Comparison of ENCODE assay signal across 18 cellular contexts in the genomic region with DNA sequence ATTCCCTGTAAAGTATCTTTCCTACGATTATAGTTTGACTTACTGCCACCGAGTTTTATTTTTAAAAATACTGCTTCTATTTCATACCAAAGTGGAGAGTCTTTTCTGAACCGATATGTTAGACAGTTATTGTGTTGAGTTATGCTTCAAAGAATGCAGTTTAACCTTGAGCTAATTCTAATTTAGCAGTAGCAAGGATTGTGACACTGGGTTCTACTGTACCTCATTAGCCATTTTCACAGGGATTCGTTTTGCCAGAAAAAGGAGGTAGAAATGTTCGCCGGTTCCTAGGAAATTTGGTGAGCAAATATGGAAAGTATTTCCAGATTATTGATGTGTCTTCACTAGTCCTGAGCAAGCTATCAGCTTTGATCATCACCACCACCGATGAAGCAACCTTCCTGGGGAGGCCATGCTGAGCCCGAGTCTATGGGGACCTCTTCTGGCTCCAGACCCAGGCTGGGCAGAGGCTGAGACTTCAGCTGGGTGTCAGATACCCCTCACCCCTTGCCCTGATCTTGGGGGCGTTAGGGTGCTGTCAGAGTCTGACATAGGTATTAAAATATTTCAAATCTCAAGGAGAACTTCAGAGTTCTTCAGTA. TPM values are rescaled to one million over a fixed set of nuclear protein-coding genes. Genes with fewer than 3 reads are reported as not detected.
A peak's percentile ranks its signal among the peaks of the same experiment; 100 is the strongest.
DNase-seq lines count a peak whose midpoint lies in the region; ATAC-seq and TF ChIP-seq lines count a peak whose summit lies in the region.
"Had no signal": no experiment of that assay in that cellular context is flagged by ENCODE, and none has a peak within 500 bp of the region (broad histone marks: within the 10 kb centered on the region; RNA-seq: fewer than 3 reads in every experiment).

No MANE protein-coding gene starts in this region.

- H3K27me3 Mint-ChIP-seq in MCF 10A (ENCODE audit: insufficient read depth, unreplicated experiment) = no peaks in the 10 kb centered on the region

- H3K36me3 ChIP-seq in breast epithelium (no peaks in the 10 kb centered on the region), mammary epithelial cell (ENCODE audit: insufficient read depth, low read length) (no peaks in the 10 kb centered on the region), aorta (ENCODE audit: control insufficient read depth in 1 of 2, insufficient read depth in 2 of 2, low read length in 1 of 2) (no peaks in the 10 kb centered on the region), tibial artery (peaks cover 0 to 15% (median 11%) of the 10 kb centered on the region in 3 donors), thyroid gland (peaks cover 5 to 8% of the 10 kb centered on the region in 2 donors)

- H3K9me3 ChIP-seq in breast epithelium (no peaks in the 10 kb centered on the region), mammary epithelial cell (replicated peaks; ENCODE audit: insufficient read depth, low read length) (no peaks in the 10 kb centered on the region), aorta (ENCODE audit: control insufficient read depth, low read length) (no peaks in the 10 kb centered on the region), tibial artery (no peaks in the 10 kb centered on the region), thyroid gland (no peaks in the 10 kb centered on the region)
- H3K9me3 ChIP-seq: MG63 had no signal

- H3K79me2 ChIP-seq in mammary epithelial cell (ENCODE audit: insufficient read depth, low read length) = peaks cover 19% of the 10 kb centered on the region

- BruUV-seq in MCF 10A (replicated peaks; lab: Mats Ljungman, UMichigan) (no TSS peak), mammary epithelial cell (replicated peaks; lab: Mats Ljungman, UMichigan) (no TSS peak)

- H3K4me3 Mint-ChIP-seq in MCF 10A (ENCODE audit: unreplicated experiment) = no peak overlapping the region

- no peaks in the 10 kb centered on the region for H3K27me3 ChIP-seq in breast epithelium
- H3K27me3 ChIP-seq in mammary epithelial cell (ENCODE audit: insufficient read depth, low read length) = no peaks in the 10 kb centered on the region
- no peaks in the 10 kb centered on the region for H3K27me3 ChIP-seq in aorta (ENCODE audit: control insufficient read depth in 1 of 2, insufficient read depth in 2 of 2, low read length in 1 of 2)
- no peaks in the 10 kb centered on the region for H3K27me3 ChIP-seq in tibial artery
- no peaks in the 10 kb centered on the region for H3K27me3 ChIP-seq in thyroid gland
- H3K27me3 ChIP-seq: MG63 had no signal

- no peak overlapping the region for H3K27ac Mint-ChIP-seq in MCF 10A (ENCODE audit: low read depth, unreplicated experiment)

- no peak for TF ChIP-seq CTCF in breast epithelium (IDR thresholded peaks at IDR 0.05)
- no peak for TF ChIP-seq CTCF in MCF 10A (IDR thresholded peaks at IDR 0.05; ENCODE audit: unreplicated experiment)
- no peak for TF ChIP-seq CTCF in mammary epithelial cell (conservative IDR thresholded peaks at IDR 0.05 in 1 of 2, IDR thresholded peaks at IDR 0.05 in 1 of 2; ENCODE audit: extremely low read depth in 1 of 2, insufficient read depth in 1 of 2, low read depth in 1 of 2, low read length in 2 of 2)
- no peak for TF ChIP-seq CTCF in tibial artery (IDR thresholded peaks at IDR 0.05)
- TF ChIP-seq CTCF in thyroid gland (IDR thresholded peaks at IDR 0.05) = no peak

- peak overlapping the region; percentile 50 for H3K4me2 ChIP-seq in mammary epithelial cell (ENCODE audit: insufficient read depth, low read depth, low read length)
- H3K4me2 ChIP-seq: KMS-11 had no signal

- H3K9ac ChIP-seq in mammary epithelial cell (ENCODE audit: insufficient read depth, low read length) = no peak overlapping the region
- H3K9ac ChIP-seq: KMS-11 had no signal

- in situ Hi-C loops in mammary epithelial cell (cut with MboI; ENCODE audit: low sequenced_read_pairs in 2 of 2) = loop anchor here in 1 of 2 donors (25.0 kb wide), 1 partner anchor 714 kb away; the partner anchor contains the start of gene BDKRB1

- CTCF ChIA-PET in MCF 10A (lab: Yijun Ruan, JAX) (interaction anchor here (0.6 to 2.5 kb wide), 8 partner anchors 10 to 447 kb away, joined by 3 to 15 read pairs (median 4); no protein-coding TSS in a partner anchor), mammary epithelial cell (lab: Charles Lee; ENCODE audit: low non-redundant PET) (no interaction called here)

- H3K9me3 Mint-ChIP-seq in MCF 10A (ENCODE audit: unreplicated experiment) = no peaks in the 10 kb centered on the region

- dilution Hi-C loops in mammary epithelial cell (cut with HindIII; ENCODE audit: low sequenced_read_pairs) = no loop called here

- H3K36me3 Mint-ChIP-seq in MCF 10A (ENCODE audit: insufficient read depth, unreplicated experiment) = peaks cover 7% of the 10 kb centered on the region

- no peak for ATAC-seq in aorta (ENCODE audit: low FRiP score)

- POLR2A ChIA-PET in MCF 10A (lab: Yijun Ruan, JAX) = interaction anchor here (0.7 to 3.2 kb wide), 3 partner anchors 12 to 436 kb away, joined by 3 to 18 read pairs (median 3); partner anchors contain the start of gene GLRX5

- TF ChIP-seq POLR2A in breast epithelium (IDR thresholded peaks at IDR 0.05) (no peak), thyroid gland (IDR thresholded peaks at IDR 0.05) (no peak)

- intact Hi-C loops in breast epithelium (cut with DNase I; ENCODE audit: low total_unique reads) (no loop called here), MCF 10A (cut with micrococcal nuclease) (no loop called here), mammary epithelial cell (cut with micrococcal nuclease) (no loop called here), aorta (cut with DNase I) (no loop called here), tibial artery (cut with DNase I; ENCODE audit: low total_unique reads) (no loop called here), thyroid gland (cut with DNase I) (no loop called here)

- peak overlapping the region; percentile 36 for H2AFZ ChIP-seq in mammary epithelial cell (ENCODE audit: low read depth, low read length)

- 31% methylated on average over 9 of the region's 9 CpGs for WGBS in mammary epithelial cell (ENCODE audit: low coverage, missing lambda C conversion rate)
- WGBS in aorta, 2 donors = 65 to 68% methylated on average over 9 of the region's 9 CpGs
- 84 to 87% methylated on average over 9 of the region's 9 CpGs for WGBS in thyroid gland, 2 donors

- H3K4me1 Mint-ChIP-seq in MCF 10A (ENCODE audit: insufficient read depth, unreplicated experiment) = peaks cover 11% of the 10 kb centered on the region

- H4K20me1 ChIP-seq in mammary epithelial cell (ENCODE audit: insufficient read depth, low read length) = no peaks in the 10 kb centered on the region

- H3K4me1 ChIP-seq in breast epithelium (peaks cover 0 to 6% of the 10 kb centered on the region in 2 donors), mammary epithelial cell (ENCODE audit: insufficient read depth, low read length) (peaks cover 34% of the 10 kb centered on the region), aorta (ENCODE audit: control insufficient read depth in 1 of 2, insufficient read depth in 2 of 2, low read length in 2 of 2) (no peaks in the 10 kb centered on the region), tibial artery (peaks cover 0 to 24% (median 13%) of the 10 kb centered on the region in 4 donors), thyroid gland (no peaks in the 10 kb centered on the region)

- H3K27ac ChIP-seq in breast epithelium (peak overlapping the region; percentile 78), mammary epithelial cell (ENCODE audit: insufficient read depth, low read depth, low read length) (peak overlapping the region; percentile 52), aorta (ENCODE audit: low read depth in 1 of 2, low read length in 2 of 2) (no peak overlapping the region), tibial artery (no peak overlapping the region), thyroid gland (no peak overlapping the region)
- H3K27ac ChIP-seq: KMS-11 had no signal

- H3K4me3 ChIP-seq in breast epithelium = no peak overlapping the region
- H3K4me3 ChIP-seq in mammary epithelial cell (replicated peaks in 1 of 3; ENCODE audit: insufficient read depth in 1 of 3, low read depth in 2 of 3, low read length in 3 of 3) = no peak overlapping the region
- H3K4me3 ChIP-seq in aorta (ENCODE audit: low read length in 2 of 2) = no peak overlapping the region
- no peak overlapping the region for H3K4me3 ChIP-seq in tibial artery
- H3K4me3 ChIP-seq in thyroid gland (replicated peaks in 1 of 3) = no peak overlapping the region
- H3K4me3 ChIP-seq: MG63 had no signal

- DNase-seq in breast epithelium (ENCODE audit: low spot score in 2 of 2) = no peak
- DNase-seq in MCF 10A (ENCODE audit: unreplicated experiment) = no peak
- no peak for DNase-seq in mammary epithelial cell
- peak; percentile 8 for DNase-seq in foreskin melanocyte
- DNase-seq in mesenteric fat pad (ENCODE audit: low spot score) = no peak
- DNase-seq in aorta = no peak
- no peak for DNase-seq in tibial artery
- DNase-seq in thyroid gland = no peak
- DNase-seq: DMS79 treated with DMSO at 0.1 percent for 48 hours, GF-D8, GOT3, MG63, NCI-H1092 treated with DMSO at 0.1 percent for 48 hours, NCI-H187, NCI-H446, NCI-H748 treated with DMSO at 0.1 percent for 48 hours, Right ventricle myocardium superior had no signal

RNA-seq across cellular contexts. Expression of gene GLRX5, which starts 13.6 kb away (rescaled TPM):
- total RNA-seq in breast epithelium (10 to 100 TPM; 29.1 to 36.1 (median 33.6) TPM), MCF 10A (2022) (32.2 and 39.8 TPM in 2 replicates), mammary epithelial cell (10 to 100 TPM; 21.2 to 34.6 TPM), mesenteric fat pad (34.2 TPM), aorta (10 to 100 TPM; 20.1 to 22.4 TPM), thyroid gland (10 to 100 TPM; 33.9 to 64.1 (median 41.3) TPM)
- polyA plus RNA-seq in mammary epithelial cell (30.5 TPM), aorta (10 to 100 TPM; 41.9 to 54.2 TPM)
- 17.2 TPM for polyA minus RNA-seq in mammary epithelial cell

RNA-seq across cellular contexts. Expression of gene SYNE3, which starts 32.0 kb away (rescaled TPM):
- 100 to 1,000 TPM in 1 of 3 donors, 10 to 100 TPM in 2; 13.5 to 112 (median 22.0) TPM for total RNA-seq in breast epithelium
- 8.9 and 9.5 TPM in 2 replicates for total RNA-seq in MCF 10A (2022)
- total RNA-seq in mammary epithelial cell = 10 to 100 TPM in 1 of 2 donors, 1 to 10 TPM in 1; 3.5 to 13.0 TPM
- polyA plus RNA-seq in mammary epithelial cell = 2.4 TPM
- polyA minus RNA-seq in mammary epithelial cell = 13.3 TPM
- total RNA-seq in mesenteric fat pad = 179 TPM
- 10 to 100 TPM; 39.1 to 61.5 TPM for total RNA-seq in aorta
- 1 to 10 TPM; 3.0 to 6.9 TPM for polyA plus RNA-seq in aorta
- total RNA-seq in thyroid gland = 10 to 100 TPM in 3 of 4 donors, 1 to 10 TPM in 1; 9.7 to 21.9 (median 17.6) TPM

Comparison
In these comparisons a context has a peak if more than half of its experiments do, and no peak if none do; other contexts are left out.
1. H3K27ac ChIP-seq: peak in breast epithelium (2 of 2) and mammary epithelial cell (single experiment); none in aorta (0 of 2), tibial artery (0 of 2) and thyroid gland (0 of 3).